8 cellular contexts compared by ENCODE assay signal in genomic region chr14:81474156-81474492, GRCh38. TPM values are rescaled to one million over a fixed set of nuclear protein-coding genes. Genes with fewer than 3 reads are reported as not detected.
DNase-seq lines count a peak whose midpoint lies in the region; ATAC-seq, FAIRE-seq and TF ChIP-seq lines count a peak whose summit lies in the region.

No MANE protein-coding gene starts in this region.

- peaks cover 54% of the 10 kb centered on the region for H3K4me1 ChIP-seq in GM12878 (ENCODE audit: control insufficient read depth, insufficient read depth, low read length)

- H3K27me3 ChIP-seq in GM12878 (replicated peaks in 1 of 2; ENCODE audit: control insufficient read depth in 2 of 2, insufficient read depth in 2 of 2, low read length in 1 of 2) = no peaks in the 10 kb centered on the region

- no TSS peak for BruUV-seq in GM12878 (replicated peaks; lab: Mats Ljungman, UMichigan)

- RAD21 ChIA-PET in GM12878 (lab: Charles Lee; ENCODE audit: unreplicated experiment) = no interaction called here

- in situ Hi-C loops in GM12878 (cut with MboI) = no loop called here

- H3K9ac ChIP-seq in GM12878 (ENCODE audit: control insufficient read depth, insufficient read depth, low read length) = peak overlapping the region; percentile 47; the same call in 1 of the 2 replicates

- peak overlapping the region; percentile 5; the same call in 1 of the 2 replicates for H2AFZ ChIP-seq in GM12878 (ENCODE audit: control insufficient read depth, low read depth, low read length)

- 0% methylated on average over 2 of the region's 2 CpGs for WGBS in GM12878 (ENCODE audit: insufficient coverage, insufficient replicate concordance, low lambda C conversion rate, missing lambda C conversion rate)

- no peak for TF ChIP-seq POLR2A in GM12878 (IDR thresholded peaks at IDR 0.05; ENCODE audit: low read depth, low read length)

- H3K4me2 ChIP-seq in GM12878 (ENCODE audit: control insufficient read depth, insufficient read depth) = peak overlapping the region; percentile 66

- H4K20me1 ChIP-seq in GM12878 (ENCODE audit: control insufficient read depth, insufficient read depth) = no peaks in the 10 kb centered on the region

- SMC1A ChIA-PET in GM12878 (lab: Charles Lee; ENCODE audit: uncharacterized antibody, unreplicated experiment) = no interaction called here

- DNase-seq in GM12864 (ENCODE audit: low read depth) (peak; percentile 72), GM12878 (ENCODE audit: low read depth, low spot score) (peak; percentile 71), NCI-H774 (lab: John Stamatoyannopoulos, UW) (no peak), GDM1 (lab: John Stamatoyannopoulos, UW) (no peak), dermis blood vessel endothelial cell (no peak), NCI-H69 (lab: John Stamatoyannopoulos, UW) (no peak)

- peaks cover 2% of the 10 kb centered on the region; the same call in 1 of the 2 replicates for H3K79me2 ChIP-seq in GM12878 (ENCODE audit: control insufficient read depth, insufficient read depth, low read length)

- no peak overlapping the region for H3K4me3 ChIP-seq in GM12864 (ENCODE audit: low read depth, low read length)
- peak overlapping the region; percentile 56 for H3K4me3 ChIP-seq in GM12878

- FAIRE-seq in GM12878 (lab: Jason Lieb, UNC) = peak; percentile 44

- TF ChIP-seq CTCF in GM12864 (IDR thresholded peaks at IDR 0.05; ENCODE audit: low read depth, low read length, missing control alignments) (no peak), GM12878 (IDR thresholded peaks at IDR 0.05 in 2 of 3, conservative IDR thresholded peaks at IDR 0.05 in 1 of 3; ENCODE audit: control insufficient read depth in 2 of 3, extremely low read depth in 1 of 3, insufficient read depth in 1 of 3, low read depth in 3 of 3, low read length in 3 of 3) (no peak)

- H3K27ac ChIP-seq in GM12878 (ENCODE audit: control insufficient read depth, insufficient read depth) = peak overlapping the region; percentile 97

- ATAC-seq in GM19468 (IDR thresholded peaks at IDR 0.05; ENCODE audit: extremely low read depth, unreplicated experiment) (peak; percentile 44), HG03175 (IDR thresholded peaks at IDR 0.05; ENCODE audit: unreplicated experiment) (peak; percentile 61), GM12878 (peak; percentile 64)

- no peaks in the 10 kb centered on the region for H3K9me3 ChIP-seq in GM12878 (replicated peaks; ENCODE audit: control insufficient read depth, insufficient read depth, low read length)

- POLR2A ChIA-PET in GM12878 (lab: Charles Lee) = no interaction called here

- TF ChIP-seq RAD21 in GM12878 (IDR thresholded peaks at IDR 0.05; ENCODE audit: insufficient read depth, low read depth, low read length) = no peak

- peak; percentile 23 to 45; a peak in 1 of 4 replicates for TF ChIP-seq EP300 in GM12878 (IDR thresholded peaks at IDR 0.05; ENCODE audit: borderline replicate concordance in 1 of 2, control insufficient read depth in 1 of 2, low read depth in 2 of 2, low read length in 2 of 2)

- CTCF ChIA-PET in GM12878 (lab: Yijun Ruan, JAX) = no interaction called here

- H3K36me3 ChIP-seq in GM12878 (ENCODE audit: control insufficient read depth in 2 of 2, insufficient read depth in 2 of 2, low read length in 1 of 2) = peaks cover 7 to 18% of the 10 kb centered on the region in 2 experiments

- intact Hi-C loops in GM12878 (cut with micrococcal nuclease; ENCODE audit: unreplicated experiment) = no loop called here

TF ChIP-seq in GM12878, 131 proteins besides CTCF, POLR2A, EP300 and RAD21 (continues in another document):
- peak; percentile 51; the same call in 1 of the 2 replicates for TF ChIP-seq PML (IDR thresholded peaks at IDR 0.05; ENCODE audit: low read length)
- peak; percentile 54 for TF ChIP-seq RELB (IDR thresholded peaks at IDR 0.05; ENCODE audit: low read depth)
- TF ChIP-seq MEF2A (IDR thresholded peaks at IDR 0.05; ENCODE audit: insufficient read depth, low read depth, low read length) = 0 out of 2 replicates have a peak, but pooled peaks have one; percentile 38
- no peak for TF ChIP-seq ZBTB4 (CRISPR knock-in tag; IDR thresholded peaks at IDR 0.05)
- 0 out of 2 replicates have a peak, but pooled peaks have one; percentile 31 for TF ChIP-seq CREB1 (IDR thresholded peaks at IDR 0.05; ENCODE audit: low read depth)
- TF ChIP-seq NBN (IDR thresholded peaks at IDR 0.05) = peak; percentile 86
- TF ChIP-seq YBX1 (IDR thresholded peaks at IDR 0.05) = no peak
- no peak for TF ChIP-seq E4F1 (IDR thresholded peaks at IDR 0.05; ENCODE audit: borderline replicate concordance, partially characterized antibody)
- no peak for TF ChIP-seq DPF2 (IDR thresholded peaks at IDR 0.05)
- peak; percentile 99 for TF ChIP-seq ZNF384 (IDR thresholded peaks at IDR 0.05; ENCODE audit: borderline replicate concordance, low read depth, low read length)
- no peak for TF ChIP-seq ZNF622 (IDR thresholded peaks at IDR 0.05)
- TF ChIP-seq RUNX3 (IDR thresholded peaks at IDR 0.05; ENCODE audit: low read length) = peak; percentile 74
- TF ChIP-seq MEF2B (IDR thresholded peaks at IDR 0.05; ENCODE audit: partially characterized antibody, poor library complexity, severe bottlenecking) = peak; percentile 34

RNA-seq across cellular contexts. Expression of gene SEL1L, which starts 59.5 kb away (rescaled TPM):
- 119 and 122 TPM in 2 replicates for total RNA-seq in GM12878 (2013; cell fraction: nucleolus; rRNA removed)
- total RNA-seq in GM12878 (2014; rRNA removed) = 32.0 and 37.2 TPM in 2 replicates
- 31.4 and 34.6 TPM in 2 replicates for total RNA-seq in GM12878 (2014; rRNA removed; fragmentation: Illumina TruSeq; extraction: Trizol)
- total RNA-seq in GM12878 (2021) = 54.0 and 57.2 TPM in 2 replicates
- polyA plus RNA-seq in GM12878 (2011; ENCODE audit: low read depth) = 18.0 TPM
- 19.9 and 24.0 TPM in 2 replicates for polyA plus RNA-seq in GM12878 (2011; rRNA removed)
- 9.3 and 12.8 TPM in 2 replicates for polyA plus RNA-seq in GM12878 (2011; cell fraction: cytosol; rRNA removed)
- 21.3 and 23.6 TPM in 2 replicates for polyA plus RNA-seq in GM12878 (2011; cell fraction: nucleus; rRNA removed)
- polyA plus RNA-seq in GM12878 (2012) = 24.5 and 26.7 TPM in 2 replicates
- polyA plus RNA-seq in GM12878 (2014; fragmentation: Illumina TruSeq; extraction: Trizol) = 32.4 and 42.3 TPM in 2 replicates
- 10 to 100 TPM; 13.4 to 20.1 TPM for polyA plus RNA-seq in GM12878 (2014; fragmentation: Nextera tagmentation; extraction: Ambion mirVana)
- 18.2 and 19.1 TPM in 2 replicates for polyA plus RNA-seq in GM12878 (2014; rRNA removed)
- 10 to 100 TPM; 47.1 to 52.5 TPM for polyA plus RNA-seq in GM12878 (2016; fragmentation: Nextera tagmentation; extraction: Ambion mirVana)
- 35.2 and 45.6 TPM in 2 replicates for polyA minus RNA-seq in GM12878 (2011; rRNA and poly(A)+ RNA removed)
- polyA minus RNA-seq in GM12878 (2011; cell fraction: cytosol; rRNA and poly(A)+ RNA removed) = 12.4 and 18.7 TPM in 2 replicates
- polyA minus RNA-seq in GM12878 (2011; cell fraction: nucleus; rRNA and poly(A)+ RNA removed) = 32.3 and 33.7 TPM in 2 replicates
- 86.1 and 95.8 TPM in 2 replicates for total RNA-seq in dermis blood vessel endothelial cell

Comparison
In these comparisons a context has a peak if more than half of its experiments do, and no peak if none do; other contexts are left out.
1. DNase-seq: peak in GM12864 (single experiment) and GM12878 (single experiment); none in NCI-H774 (single experiment), GDM1 (single experiment), dermis blood vessel endothelial cell (single experiment) and NCI-H69 (single experiment).
2. Peak in every context shown above with its lines, with median percentiles within 50 percentile points of each other: ATAC-seq.